18 cellular contexts compared by ENCODE assay signal in the genomic region with DNA sequence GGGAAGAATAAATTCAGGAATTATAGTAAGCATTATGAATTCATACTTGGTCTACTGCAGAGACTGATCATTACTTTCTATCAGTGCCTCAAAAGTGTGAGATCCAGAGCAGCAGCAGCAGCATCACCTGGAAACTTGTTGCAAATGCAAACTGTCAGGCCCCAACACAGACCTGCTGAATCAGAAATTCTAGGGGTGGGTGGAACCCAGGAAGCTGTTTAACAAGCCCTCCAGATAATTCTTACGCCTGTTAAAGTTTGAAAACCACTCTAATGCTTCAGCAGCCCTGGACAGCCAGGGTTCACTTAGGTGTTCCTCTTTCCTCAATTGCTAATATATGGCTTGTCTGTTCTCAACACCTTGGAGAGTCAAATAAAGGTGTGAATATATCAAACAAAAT. TPM values are rescaled to one million over a fixed set of nuclear protein-coding genes. Genes with fewer than 3 reads are reported as not detected.
DNase-seq lines count a peak whose midpoint lies in the region; ATAC-seq, FAIRE-seq and TF ChIP-seq lines count a peak whose summit lies in the region.
"Had no signal": no experiment of that assay in that cellular context is flagged by ENCODE, and none has a peak within 500 bp of the region (broad histone marks: within the 10 kb centered on the region; RNA-seq: fewer than 3 reads in every experiment).

No MANE protein-coding gene starts in this region.

- 33% methylated on average over 1 of the region's 1 CpG for WGBS in K562 (ENCODE audit: insufficient coverage, low coverage, missing lambda C conversion rate)
- no CpG with 5 or more reads among the region's 1 CpG for WGBS in trophoblast cell (ENCODE audit: extremely low coverage, insufficient coverage, insufficient read length)

- H3K9ac ChIP-seq in K562 (ENCODE audit: insufficient read depth in 1 of 2, low read depth in 2 of 2, low read length in 2 of 2) (no peak overlapping the region), trophoblast cell (ENCODE audit: low read length) (no peak overlapping the region)
- H3K9ac ChIP-seq: BLaER1 treated with 17β-estradiol and CSF1 and Interleukin-3, amounts not matched to agents 10 nM and 100 nM; SK-N-SH had no signal

- no peak for TF ChIP-seq RAD21 in K562 (CRISPR knock-in tag; conservative IDR thresholded peaks at IDR 0.05 in 1 of 2, IDR thresholded peaks at IDR 0.05 in 1 of 2)

- no peak overlapping the region for H3K4me3 Mint-ChIP-seq in endothelial cell (ENCODE audit: unreplicated experiment)

- H3K36me3 Mint-ChIP-seq in endothelial cell (ENCODE audit: low read depth, unreplicated experiment): no peaks in the 10 kb centered on the region

- in situ Hi-C loops in K562 (cut with MboI): no loop called here

- no peaks in the 10 kb centered on the region for H3K27me3 Mint-ChIP-seq in endothelial cell (ENCODE audit: unreplicated experiment)

- H3K27ac Mint-ChIP-seq in endothelial cell (ENCODE audit: unreplicated experiment): no peak overlapping the region

- peak; percentile 36 for FAIRE-seq in GM18507 (lab: Jason Lieb, UNC)
- FAIRE-seq in K562 (lab: Jason Lieb, UNC): no peak
- FAIRE-seq: RCC 7860 had no signal

- peaks cover 96% of the 10 kb centered on the region for H3K79me2 ChIP-seq in K562 (ENCODE audit: control insufficient read depth, insufficient read depth, low read length)
- peaks cover 2% of the 10 kb centered on the region for H3K79me2 ChIP-seq in trophoblast cell (ENCODE audit: control insufficient read depth, insufficient read depth, low read length, poor library complexity)

- H3K4me1 ChIP-seq in K562 (replicated peaks in 1 of 2; ENCODE audit: control insufficient read depth in 2 of 2, insufficient read depth in 2 of 2, low read length in 2 of 2) (peaks cover 7 to 27% of the 10 kb centered on the region in 2 experiments; a peak in 3 of 5 replicates), left lung (peaks cover 4 to 85% of the 10 kb centered on the region in 2 donors), trophoblast cell (ENCODE audit: control insufficient read depth in 1 of 2, insufficient read depth in 2 of 2, low read length in 2 of 2) (peaks cover 0 to 3% of the 10 kb centered on the region in 2 experiments)

- peak overlapping the region; percentile 9 for H3K4ac ChIP-seq in trophoblast cell (ENCODE audit: low read depth, low read length)

- H3K18ac ChIP-seq in trophoblast cell (ENCODE audit: low read length): no peak overlapping the region

- no peak overlapping the region for H3K23ac ChIP-seq in trophoblast cell (ENCODE audit: low read length)

- no peak overlapping the region for H4K12ac ChIP-seq in trophoblast cell (ENCODE audit: low read depth, low read length)

- H2AK5ac ChIP-seq in trophoblast cell (ENCODE audit: low read length): no peak overlapping the region

- H2BK12ac ChIP-seq in trophoblast cell (ENCODE audit: low read length): no peak overlapping the region

- H4K8ac ChIP-seq in trophoblast cell (ENCODE audit: low read depth, low read length): no peak overlapping the region

- no peaks in the 10 kb centered on the region for H3K9me3 Mint-ChIP-seq in endothelial cell (ENCODE audit: unreplicated experiment)

- H3K79me1 ChIP-seq in trophoblast cell (ENCODE audit: low read length): no peaks in the 10 kb centered on the region

- peaks cover 25% of the 10 kb centered on the region for H4K20me1 ChIP-seq in K562 (replicated peaks; ENCODE audit: control insufficient read depth, insufficient read depth, low read length)

- H2BK120ac ChIP-seq in trophoblast cell (ENCODE audit: insufficient read depth, low read length, poor library complexity): no peak overlapping the region

- no peaks in the 10 kb centered on the region for H3K27me3 ChIP-seq in K562 (ENCODE audit: control insufficient read depth in 2 of 2, insufficient read depth in 2 of 2, low read length in 2 of 2)
- no peaks in the 10 kb centered on the region for H3K27me3 ChIP-seq in left lung
- H3K27me3 ChIP-seq in trophoblast cell (ENCODE audit: insufficient read depth, low read length): no peaks in the 10 kb centered on the region
- H3K27me3 ChIP-seq: BLaER1 treated with 17β-estradiol and CSF1 and Interleukin-3, amounts not matched to agents 10 nM and 100 nM had no signal

- POLR2A ChIA-PET in K562 (lab: Yijun Ruan, JAX): interaction anchor here (1.0 to 1.8 kb wide), 2 partner anchors 18 to 20 kb away, joined by 5 to 7 read pairs; a partner anchor contains a TSS

- no peak overlapping the region for H4K91ac ChIP-seq in trophoblast cell (ENCODE audit: low read depth, low read length)

- H3K4me1 Mint-ChIP-seq in endothelial cell (ENCODE audit: unreplicated experiment): peaks cover 32% of the 10 kb centered on the region

- TF ChIP-seq EP300 in K562 (IDR thresholded peaks at IDR 0.05; ENCODE audit: low read length): no peak

- no peak overlapping the region for H2AFZ ChIP-seq in K562 (ENCODE audit: low read depth, low read length)
- no peak overlapping the region for H2AFZ ChIP-seq in trophoblast cell (ENCODE audit: insufficient read depth, low read length, poor library complexity)

- no peak overlapping the region for H3K4me2 ChIP-seq in K562 (ENCODE audit: insufficient read depth, low read length)
- no peak overlapping the region for H3K4me2 ChIP-seq in trophoblast cell (ENCODE audit: low read length)
- H3K4me2 ChIP-seq: SK-N-SH had no signal

- H3K9me3 ChIP-seq in K562 (replicated peaks; ENCODE audit: control insufficient read depth, insufficient read depth, low read depth, low read length): no peaks in the 10 kb centered on the region
- no peaks in the 10 kb centered on the region for H3K9me3 ChIP-seq in left lung
- no peaks in the 10 kb centered on the region for H3K9me3 ChIP-seq in trophoblast cell (ENCODE audit: insufficient read depth, low read depth, low read length)
- H3K9me3 ChIP-seq: HAP-1, SK-N-SH had no signal

- no peak for DNase-seq in GM18507 (ENCODE audit: extremely low spot score, insufficient read length, low read depth)
- DNase-seq in K562 (ENCODE audit: extremely low read depth in 1 of 4, low spot score in 3 of 4): peak in 1 of 4 experiments; percentile 21
- no peak for DNase-seq in left lung
- no peak for DNase-seq in trophoblast cell
- no peak for DNase-seq in SIG-M5 treated with dmso at 0.1 percent for 504 hours (lab: John Stamatoyannopoulos, UW; ENCODE audit: unreplicated experiment)
- no peak for DNase-seq in endothelial cell (ENCODE audit: low spot score)
- DNase-seq in COR-L47 (lab: John Stamatoyannopoulos, UW): no peak
- DNase-seq: DMS79 treated with DMSO at 0.1 percent for 48 hours, NCI-H1105, NCI-H1694, NCI-H2227 treated with DMSO at 0.1 percent for 48 hours, NCI-H510A treated with DMSO at 0.1 percent for 48 hours, NCI-H774, Right ventricle myocardium superior, SK-N-SH had no signal

- no peak overlapping the region for H3K4me3 ChIP-seq in K562
- H3K4me3 ChIP-seq in left lung: no peak overlapping the region
- no peak overlapping the region for H3K4me3 ChIP-seq in trophoblast cell (ENCODE audit: low read depth, low read length)
- H3K4me3 ChIP-seq: BLaER1 treated with 17β-estradiol and CSF1 and Interleukin-3, amounts not matched to agents 10 nM and 100 nM; HAP-1 had no signal

- intact Hi-C loops in K562 (cut with micrococcal nuclease): no loop called here
- intact Hi-C loops in left lung (cut with DNase I): no loop called here

- H2BK5ac ChIP-seq in trophoblast cell (ENCODE audit: low read depth, low read length, poor library complexity): no peak overlapping the region

- TF ChIP-seq CTCF in K562 (IDR thresholded peaks at IDR 0.05 in 2 of 3, conservative IDR thresholded peaks at IDR 0.05 in 1 of 3; ENCODE audit: insufficient read depth in 2 of 3, low read depth in 1 of 3, low read length in 3 of 3): no peak
- no peak for TF ChIP-seq CTCF in left lung (IDR thresholded peaks at IDR 0.05)
- no peak for TF ChIP-seq CTCF in endothelial cell (IDR thresholded peaks at IDR 0.05; ENCODE audit: unreplicated experiment)

- CTCF ChIA-PET in K562 (lab: Yijun Ruan, JAX; ENCODE audit: low intra/inter-chr PET ratio): no interaction called here

- H3K27ac ChIP-seq in K562 (ENCODE audit: extremely low read depth, low read depth, low read length) (no peak overlapping the region), left lung (no peak overlapping the region), trophoblast cell (ENCODE audit: low read depth, low read length) (no peak overlapping the region)
- H3K27ac ChIP-seq: BLaER1 treated with 17β-estradiol and CSF1 and Interleukin-3, amounts not matched to agents 10 nM and 100 nM had no signal

- H3K9me1 ChIP-seq in K562 (ENCODE audit: control insufficient read depth, insufficient read depth, low read length): no peaks in the 10 kb centered on the region

- TF ChIP-seq POLR2A in K562 (conservative IDR thresholded peaks at IDR 0.05): no peak

- no peak overlapping the region for H3K14ac ChIP-seq in trophoblast cell (ENCODE audit: low read length)

- ATAC-seq in K562: no peak
- peak; percentile 58 for ATAC-seq in left lung

- no TSS peak for BruUV-seq in K562 (replicated peaks; lab: Mats Ljungman, UMichigan)

- H3K36me3 ChIP-seq in K562 (ENCODE audit: control insufficient read depth, insufficient read depth, low read length): no peaks in the 10 kb centered on the region
- H3K36me3 ChIP-seq in left lung: no peaks in the 10 kb centered on the region
- no peaks in the 10 kb centered on the region for H3K36me3 ChIP-seq in trophoblast cell (ENCODE audit: control insufficient read depth in 1 of 2, insufficient read depth in 2 of 2, low read length in 2 of 2)
- H3K36me3 ChIP-seq: HAP-1 had no signal

RNA-seq across cellular contexts. Expression of a gene that starts 19.5 kb away (rescaled TPM):
- total RNA-seq in K562 (2011; cell fraction: chromatin; rRNA removed; ENCODE audit: low replicate concordance): 18.9 and 38.9 TPM in 2 replicates
- 6.3 and 13.0 TPM in 2 replicates for total RNA-seq in K562 (2011; cell fraction: nucleolus; rRNA removed)
- 16.6 and 33.1 TPM in 2 replicates for total RNA-seq in K562 (2011; cell fraction: nucleoplasm; rRNA removed)
- total RNA-seq in K562 (2014; rRNA removed) (13.5 and 13.9 TPM in 2 replicates), K562 (2014; rRNA removed; fragmentation: Illumina TruSeq; extraction: Trizol) (16.1 and 18.4 TPM in 2 replicates), K562 (2015; rRNA removed; fragmentation: Illumina TruSeq; extraction: Trizol) (14.8 and 15.1 TPM in 2 replicates), K562 (2021) (16.5 and 17.1 TPM in 2 replicates), left lung (10 to 100 TPM; 35.1 to 38.2 TPM), endothelial cell (ENCODE audit: unreplicated experiment) (59.0 TPM)
- polyA plus RNA-seq in K562 (2011; rRNA removed) (13.9 and 15.0 TPM in 2 replicates), K562 (2014; fragmentation: Illumina TruSeq; extraction: Trizol) (6.1 and 6.5 TPM in 2 replicates), K562 (2014; fragmentation: Nextera tagmentation; extraction: Ambion mirVana) (10 to 100 TPM in 1 of 2 experiments, 1 to 10 TPM in 1; 4.5 to 10.1 TPM), K562 (2014; rRNA removed) (6.1 and 6.4 TPM in 2 replicates)
- 2.9 and 4.4 TPM in 2 replicates for polyA plus RNA-seq in K562 (2011; cell fraction: cytosol; rRNA removed)
- polyA plus RNA-seq in K562 (2011; cell fraction: nucleus; rRNA removed): 4.8 and 7.2 TPM in 2 replicates
- polyA plus RNA-seq in K562 (2012): 5.8 and 6.6 TPM in 2 replicates
- 17.8 and 20.5 TPM in 2 replicates for polyA minus RNA-seq in K562 (2011; rRNA and poly(A)+ RNA removed)
- polyA minus RNA-seq in K562 (2011; cell fraction: cytosol; rRNA and poly(A)+ RNA removed): 11.9 and 12.9 TPM in 2 replicates
- 9.2 and 15.4 TPM in 2 replicates for polyA minus RNA-seq in K562 (2011; cell fraction: nucleus; rRNA and poly(A)+ RNA removed)
- 39.5 and 44.1 TPM in 2 replicates for polyA plus RNA-seq in trophoblast cell (2013)
